Comparison of ENCODE assay signal across 21 cellular contexts in the genomic region with DNA sequence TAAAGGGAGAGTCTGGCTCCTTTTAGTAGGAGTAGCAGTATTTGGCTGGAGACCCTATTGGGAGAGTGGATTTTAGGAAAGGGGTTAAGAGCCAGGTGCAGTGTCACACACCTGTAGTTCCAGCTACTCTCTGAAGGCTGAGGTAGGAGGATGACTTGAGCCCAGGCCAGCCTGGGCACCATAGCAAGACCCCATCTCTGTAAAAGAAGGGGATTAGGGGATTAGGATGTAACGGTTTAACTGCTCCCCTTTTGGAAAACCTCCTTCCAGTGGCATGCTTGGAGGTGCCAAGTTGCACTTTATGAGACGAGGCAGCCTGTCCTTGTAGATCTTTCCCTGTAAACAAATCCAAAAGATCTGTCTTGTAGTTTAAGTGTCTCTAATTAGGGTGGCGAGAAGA.
A peak's percentile ranks its signal among the peaks of the same experiment; 100 is the strongest.
DNase-seq lines count a peak whose midpoint lies in the region; ATAC-seq, FAIRE-seq and TF ChIP-seq lines count a peak whose summit lies in the region.
"Had no signal": no experiment of that assay in that cellular context is flagged by ENCODE, and none has a peak within 500 bp of the region (broad histone marks: within the 10 kb centered on the region; RNA-seq: fewer than 3 reads in every experiment).

No MANE protein-coding gene starts in this region.

- TF ChIP-seq CTCF in endodermal cell (conservative IDR thresholded peaks at IDR 0.05) (no peak), kidney (IDR thresholded peaks at IDR 0.05; ENCODE audit: borderline replicate concordance, extremely low read depth, insufficient read depth) (no peak)

- no peaks in the 10 kb centered on the region for H3K9me3 ChIP-seq in right cardiac atrium (ENCODE audit: control insufficient read depth, low read length)
- no peaks in the 10 kb centered on the region for H3K9me3 ChIP-seq in endodermal cell (ENCODE audit: control insufficient read depth, low read length)
- no peaks in the 10 kb centered on the region for H3K9me3 ChIP-seq in skeletal muscle tissue (ENCODE audit: control insufficient read depth in 3 of 3, low read length in 3 of 3)
- no peaks in the 10 kb centered on the region for H3K9me3 ChIP-seq in aorta (ENCODE audit: control insufficient read depth, low read length)
- H3K9me3 ChIP-seq in kidney (ENCODE audit: control insufficient read depth in 1 of 2, low read length in 2 of 2) = no peaks in the 10 kb centered on the region

- H3K4me3 ChIP-seq in right cardiac atrium (ENCODE audit: low read length) (no peak overlapping the region), endodermal cell (ENCODE audit: low read length) (no peak overlapping the region), skeletal muscle tissue (ENCODE audit: low read length in 3 of 3) (peak overlapping the region in 1 of 3 donors; percentile 6), aorta (ENCODE audit: low read length in 2 of 2) (no peak overlapping the region), kidney (ENCODE audit: low read length in 2 of 2) (no peak overlapping the region)

- intact Hi-C loops in right cardiac atrium (cut with DNase I) (loop anchor here in 1 of 4 donors (10.0 kb wide), 1 partner anchor 76 kb away; no protein-coding TSS in a partner anchor), left ventricle myocardium superior (cut with micrococcal nuclease) (no loop called here), aorta (cut with DNase I) (no loop called here), kidney (cut with DNase I) (no loop called here)

- H3K36me3 ChIP-seq in endodermal cell (ENCODE audit: control insufficient read depth, insufficient read depth, low read length) (peaks cover 56% of the 10 kb centered on the region), skeletal muscle tissue (ENCODE audit: control insufficient read depth in 3 of 3, insufficient read depth in 3 of 3, low read length in 3 of 3) (peaks cover 0 to 2% (median 0%) of the 10 kb centered on the region in 3 donors), aorta (ENCODE audit: control insufficient read depth in 1 of 2, insufficient read depth in 2 of 2, low read length in 1 of 2) (no peaks in the 10 kb centered on the region), kidney (ENCODE audit: control insufficient read depth in 1 of 2, insufficient read depth in 2 of 2, low read length in 2 of 2) (peaks cover 3 to 7% of the 10 kb centered on the region in 2 donors)

- H3K36me3 Mint-ChIP-seq in endodermal cell (ENCODE audit: low read depth) = peaks cover 25% of the 10 kb centered on the region

- H3K27me3 Mint-ChIP-seq in endodermal cell (ENCODE audit: insufficient read depth) = no peaks in the 10 kb centered on the region
- H3K27me3 Mint-ChIP-seq: activated naive CD8-positive, alpha-beta T cell treated with anti-CD3 and anti-CD28 coated beads, Interleukin-2, amount 10 ng/mL, durations not matched to agents 7 days and 5 days; CD4-positive, CD25-positive, alpha-beta regulatory T cell had no signal

- H3K9ac ChIP-seq in endodermal cell (ENCODE audit: extremely low read depth, low read length, poor library complexity, severe bottlenecking) (no peak overlapping the region), skeletal muscle tissue (ENCODE audit: low read depth in 1 of 3, low read length in 3 of 3) (no peak overlapping the region), kidney (ENCODE audit: low read length in 2 of 2) (no peak overlapping the region)

- no peaks in the 10 kb centered on the region for H3K27me3 ChIP-seq in right cardiac atrium (ENCODE audit: control insufficient read depth, insufficient read depth)
- H3K27me3 ChIP-seq in endodermal cell (ENCODE audit: control insufficient read depth, insufficient read depth, low read length, poor library complexity, severe bottlenecking) = no peaks in the 10 kb centered on the region
- no peaks in the 10 kb centered on the region for H3K27me3 ChIP-seq in skeletal muscle tissue (ENCODE audit: control insufficient read depth in 3 of 3, insufficient read depth in 3 of 3, low read length in 3 of 3)
- H3K27me3 ChIP-seq in aorta (ENCODE audit: control insufficient read depth in 1 of 2, insufficient read depth in 2 of 2, low read length in 1 of 2) = no peaks in the 10 kb centered on the region

- peak overlapping the region; percentile 1 for H3K27ac Mint-ChIP-seq in endodermal cell
- H3K27ac Mint-ChIP-seq: activated CD8-positive, alpha-beta T cell treated with anti-CD3 and anti-CD28 coated beads, Interleukin-2, amount 10 ng/mL, durations not matched to agents 7 days and 5 days; activated naive CD8-positive, alpha-beta T cell treated with anti-CD3 and anti-CD28 coated beads, Interleukin-2, amount 10 ng/mL, durations not matched to agents 7 days and 5 days; activated T-cell treated with anti-CD3 and anti-CD28 coated beads, Interleukin-2, amount 50 U/mL, for 72 hours; mesothelial cell of epicardium had no signal

- DNase-seq in right cardiac atrium = no peak
- DNase-seq in left ventricle myocardium superior = no peak
- DNase-seq in endodermal cell = no peak
- DNase-seq in aorta = no peak
- no peak for DNase-seq in kidney
- DNase-seq in SIG-M5 treated with dmso at 0.1 percent for 504 hours (lab: John Stamatoyannopoulos, UW; ENCODE audit: unreplicated experiment) = no peak
- no peak for DNase-seq in stimulated activated naive CD8-positive, alpha-beta T cell treated with anti-CD3 and anti-CD28 coated beads, Interleukin-15, Interleukin-2, amounts not matched to agents 100 U/mL and 50 U/mL, for 24 hours
- DNase-seq: activated CD8-positive, alpha-beta T cell treated with anti-CD3 and anti-CD28 coated beads, Interleukin-2, amount 10 ng/mL, durations not matched to agents 7 days and 5 days; activated naive CD8-positive, alpha-beta T cell treated with anti-CD3 and anti-CD28 coated beads, Interleukin-2, amount 10 ng/mL, durations not matched to agents 7 days and 5 days; activated T-cell treated with anti-CD3 and anti-CD28 coated beads, Interleukin-2, amount 50 U/mL, for 72 hours; CD4-positive, CD25-positive, alpha-beta regulatory T cell; effector CD4-positive, alpha-beta T cell; hypothalamus; NCI-H2171; NCI-H526 treated with DMSO at 0.1 percent for 48 hours; SIG-M5; stimulated activated naive CD4-positive, alpha-beta T cell treated with Interleukin-2 at 50 U/mL for 16 hours; WERI-Rb-1 had no signal

- H3K27ac ChIP-seq in right cardiac atrium (ENCODE audit: low read length) = peak overlapping the region; percentile 83
- no peak overlapping the region for H3K27ac ChIP-seq in endodermal cell (ENCODE audit: low read depth, low read length)
- peak overlapping the region; percentile 75 for H3K27ac ChIP-seq in skeletal muscle tissue (ENCODE audit: low read depth, low read length)
- H3K27ac ChIP-seq in aorta (ENCODE audit: low read depth in 1 of 2, low read length in 2 of 2) = peak overlapping the region; percentile 76 to 96
- peak overlapping the region in 1 of 2 donors; percentile 8 for H3K27ac ChIP-seq in kidney (ENCODE audit: low read depth in 2 of 2, low read length in 2 of 2)
- H3K27ac ChIP-seq: WERI-Rb-1 had no signal

- no peaks in the 10 kb centered on the region for H3K9me3 Mint-ChIP-seq in endodermal cell
- H3K9me3 Mint-ChIP-seq: activated naive CD8-positive, alpha-beta T cell treated with anti-CD3 and anti-CD28 coated beads, Interleukin-2, amount 10 ng/mL, durations not matched to agents 7 days and 5 days; activated T-cell treated with anti-CD3 and anti-CD28 coated beads, Interleukin-2, amount 50 U/mL, for 72 hours; CD4-positive, CD25-positive, alpha-beta regulatory T cell had no signal

- ATAC-seq in right cardiac atrium = no peak
- no peak for ATAC-seq in left ventricle myocardium superior
- ATAC-seq in aorta (ENCODE audit: low FRiP score) = no peak
- ATAC-seq in stimulated activated naive CD8-positive, alpha-beta T cell treated with anti-CD3 and anti-CD28 coated beads, Interleukin-15, Interleukin-2, amounts not matched to agents 100 U/mL and 50 U/mL, for 24 hours = no peak
- ATAC-seq: activated CD8-positive, alpha-beta T cell treated with anti-CD3 and anti-CD28 coated beads, Interleukin-2, amount 10 ng/mL, durations not matched to agents 7 days and 5 days; activated T-cell treated with anti-CD3 and anti-CD28 coated beads, Interleukin-2, amount 50 U/mL, for 72 hours had no signal

- WGBS in right cardiac atrium = 61% methylated on average over 3 of the region's 3 CpGs
- 83 to 100% methylated on average over 2 to 3 of the region's 3 CpGs for WGBS in endodermal cell (ENCODE audit: insufficient coverage in 1 of 2, insufficient read length in 1 of 2), 2 experiments
- 64 to 71% methylated on average over 3 of the region's 3 CpGs for WGBS in aorta, 2 donors

- FAIRE-seq in kidney (lab: Jason Lieb, UNC) = no peak
- FAIRE-seq: bronchial epithelial cell had no signal

- H3K4me1 Mint-ChIP-seq in endodermal cell = peaks cover 40% of the 10 kb centered on the region

- H3K4me3 Mint-ChIP-seq in endodermal cell = no peak overlapping the region
- H3K4me3 Mint-ChIP-seq: activated CD8-positive, alpha-beta T cell treated with anti-CD3 and anti-CD28 coated beads, Interleukin-2, amount 10 ng/mL, durations not matched to agents 7 days and 5 days; activated naive CD8-positive, alpha-beta T cell treated with anti-CD3 and anti-CD28 coated beads, Interleukin-2, amount 10 ng/mL, durations not matched to agents 7 days and 5 days; activated T-cell treated with anti-CD3 and anti-CD28 coated beads, Interleukin-2, amount 50 U/mL, for 72 hours; CD4-positive, CD25-positive, alpha-beta regulatory T cell; mesothelial cell of epicardium had no signal

- H3K4me1 ChIP-seq in right cardiac atrium (ENCODE audit: control insufficient read depth, insufficient read depth, low read length) = peaks cover 9% of the 10 kb centered on the region
- peaks cover 12% of the 10 kb centered on the region for H3K4me1 ChIP-seq in endodermal cell (ENCODE audit: control insufficient read depth, insufficient read depth, low read length)
- peaks cover 44 to 61% (median 45%) of the 10 kb centered on the region in 3 donors for H3K4me1 ChIP-seq in skeletal muscle tissue (ENCODE audit: control insufficient read depth in 3 of 3, insufficient read depth in 3 of 3, low read length in 3 of 3)
- peaks cover 10% of the 10 kb centered on the region in 2 donors for H3K4me1 ChIP-seq in aorta (ENCODE audit: control insufficient read depth in 1 of 2, insufficient read depth in 2 of 2, low read length in 2 of 2)
- H3K4me1 ChIP-seq in kidney (ENCODE audit: control insufficient read depth in 1 of 2, insufficient read depth in 1 of 2, low read depth in 1 of 2, low read length in 2 of 2) = peaks cover 30 to 32% of the 10 kb centered on the region in 2 donors
